In the genomic region with DNA sequence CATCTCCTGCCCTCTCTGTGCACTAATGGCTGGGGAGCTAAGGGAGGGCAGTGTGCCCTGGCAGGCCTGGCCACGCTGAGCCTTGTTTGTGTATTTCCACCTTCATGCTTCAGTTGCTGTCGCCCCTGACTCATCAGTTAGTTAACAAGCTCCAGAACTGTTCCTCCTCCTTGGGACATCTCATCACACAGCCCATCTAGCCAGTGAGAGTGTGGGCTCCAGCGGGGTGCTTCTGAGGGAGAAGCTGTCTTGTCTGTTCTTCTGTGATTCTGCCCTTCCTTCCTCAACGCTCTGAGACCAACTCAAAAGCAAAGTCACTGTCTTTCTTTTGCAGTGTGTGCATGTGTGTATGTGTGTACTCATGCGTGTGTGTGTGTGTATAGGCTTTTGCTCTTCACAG, we compare ENCODE assay signal across 12 cellular contexts. TPM values are rescaled to one million over a fixed set of nuclear protein-coding genes. Genes with fewer than 3 reads are reported as not detected.
DNase-seq lines count a peak whose midpoint lies in the region; ATAC-seq, FAIRE-seq and TF ChIP-seq lines count a peak whose summit lies in the region.
"Had no signal": no experiment of that assay in that cellular context is flagged by ENCODE, and none has a peak within 500 bp of the region (broad histone marks: within the 10 kb centered on the region; RNA-seq: fewer than 3 reads in every experiment).

No MANE protein-coding gene starts in this region.

- H3K36me3 ChIP-seq in prostate gland = no peaks in the 10 kb centered on the region
- H3K36me3 ChIP-seq: esophagus muscularis mucosa had no signal

- peaks cover 41% of the 10 kb centered on the region for H3K4me1 Mint-ChIP-seq in brain

- no peaks in the 10 kb centered on the region for H3K27me3 ChIP-seq in prostate gland (replicated peaks; ENCODE audit: insufficient read depth)
- H3K27me3 ChIP-seq: esophagus muscularis mucosa had no signal

- TF ChIP-seq POLR2A in GM12892 (IDR thresholded peaks at IDR 0.05; ENCODE audit: low read depth, low read length) = no peak
- TF ChIP-seq POLR2A in prostate gland (IDR thresholded peaks at IDR 0.05) = no peak

- peaks cover 7% of the 10 kb centered on the region for H3K4me1 ChIP-seq in prostate gland (replicated peaks)

- peak overlapping the region in 4 of 5 experiments; percentile 28 to 62 (median 51) for H3K27ac Mint-ChIP-seq in brain
- H3K27ac Mint-ChIP-seq: T-helper 1 cell treated with Interleukin-12 subunit alpha and Interleukin-12 subunit beta and Interleukin-4 antibody, amounts not matched to agents 30 μg/mL and 1 μg/mL, for 36 hours had no signal

- WGBS in prostate gland = 69% methylated on average over 5 of the region's 5 CpGs

- peak; percentile 84 for FAIRE-seq in GM12892 (lab: Jason Lieb, UNC)

- H3K27ac ChIP-seq in prostate gland = no peak overlapping the region
- H3K27ac ChIP-seq: esophagus muscularis mucosa had no signal

- no peak for ATAC-seq in HG03135 (IDR thresholded peaks at IDR 0.05; ENCODE audit: unreplicated experiment)

- no peak for TF ChIP-seq CTCF in brain (conservative IDR thresholded peaks at IDR 0.05)
- no peak for TF ChIP-seq CTCF in prostate gland (IDR thresholded peaks at IDR 0.05)

- no peaks in the 10 kb centered on the region for H3K27me3 Mint-ChIP-seq in brain

- H3K4me3 Mint-ChIP-seq in brain = no peak overlapping the region
- H3K4me3 Mint-ChIP-seq: T-helper 1 cell treated with Interleukin-12 subunit alpha and Interleukin-12 subunit beta and Interleukin-4 antibody, amounts not matched to agents 30 μg/mL and 1 μg/mL, for 36 hours had no signal

- DNase-seq in GM12892 (ENCODE audit: insufficient read length) = no peak
- DNase-seq in HT1080 (ENCODE audit: low read depth) = peak; percentile 38
- DNase-seq in prostate gland (ENCODE audit: low spot score) = peak; percentile 33
- no peak for DNase-seq in globus pallidus (ENCODE audit: low spot score)
- no peak for DNase-seq in GM19238 (ENCODE audit: insufficient read length, low spot score)
- no peak for DNase-seq in NCI-H526 treated with DMSO at 0.1 percent for 48 hours (lab: John Stamatoyannopoulos, UW)
- DNase-seq: NCI-H146; stimulated activated CD4-positive, alpha-beta T cell treated with anti-CD3 and anti-CD28 coated beads, Interleukin-4, amount 100 ng/mL, for 24 hours had no signal

- intact Hi-C loops in prostate gland (cut with DNase I) = no loop called here

- H3K36me3 Mint-ChIP-seq in brain = no peaks in the 10 kb centered on the region

- peaks cover 4 to 13% (median 6%) of the 10 kb centered on the region in 5 experiments for H3K9me3 Mint-ChIP-seq in brain

- no peaks in the 10 kb centered on the region for H3K9me3 ChIP-seq in prostate gland

- H3K4me3 ChIP-seq in prostate gland = no peak overlapping the region
- H3K4me3 ChIP-seq: esophagus muscularis mucosa had no signal

RNA-seq across cellular contexts. Expression of a gene that starts 58.3 kb away (rescaled TPM):
- polyA plus RNA-seq in GM12892 (2012; ENCODE audit: missing spikeins) = 18.8 TPM
- 11.1 and 12.8 TPM in 2 replicates for total RNA-seq in HT1080 (2014; rRNA removed; shearing (Covaris generic))
- polyA plus RNA-seq in HT1080 (2015; cell fraction: cytosol; rRNA removed) = 7.0 and 9.0 TPM in 2 replicates
- 13.8 and 16.7 TPM in 2 replicates for polyA plus RNA-seq in HT1080 (2015; cell fraction: nucleus; rRNA removed)
- 9.2 TPM for polyA plus RNA-seq in brain (ENCODE audit: insufficient read depth, low read depth, low replicate concordance)
- 10 to 100 TPM; 36.5 to 45.3 TPM for total RNA-seq in prostate gland

Comparison
In these comparisons a context has a peak if more than half of its experiments do, and no peak if none do; other contexts are left out.
1. DNase-seq: peak in HT1080 (single experiment) and prostate gland (single experiment); none in GM12892 (single experiment), globus pallidus (single experiment), GM19238 (single experiment) and NCI-H526 treated with DMSO at 0.1 percent for 48 hours (single experiment).